ENCODE assay signal across 23 cellular contexts in genomic region chr3:173945801-173946200, GRCh38.
"Had no signal": no experiment of that assay in that cellular context is flagged by ENCODE, and none has a peak within 500 bp of the region (broad histone marks: within the 10 kb centered on the region; RNA-seq: fewer than 3 reads in every experiment).

No MANE protein-coding gene starts in this region.

- DNase-seq: activated CD4-positive, alpha-beta T cell treated with anti-CD3 and anti-CD28 coated beads for 4 hours; activated CD4-positive, alpha-beta T cell treated with anti-CD3 and anti-CD28 coated beads, Interleukin-2, amount 50 U/mL, for 4 hours; activated gamma-delta T cell; activated naive CD4-positive, alpha-beta T cell treated with anti-CD3 and anti-CD28 coated beads, Interleukin-2, amount 10 ng/mL, durations not matched to agents 7 days and 5 days; activated naive CD8-positive, alpha-beta T cell treated with anti-CD3 and anti-CD28 coated beads, Interleukin-2, amount 10 ng/mL, durations not matched to agents 7 days and 5 days; activated T-cell treated with anti-CD3 and anti-CD28 coated beads for 4 hours; hippocampal formation; left colon; mammary epithelial cell; ovary; retina; stimulated activated CD4-positive, alpha-beta T cell treated with anti-CD3 and anti-CD28 coated beads, Interleukin-12 subunit alpha, Interleukin-12 subunit beta, amount 100 ng/mL, for 4 hours; stimulated activated CD4-positive, alpha-beta T cell treated with anti-CD3 and anti-CD28 coated beads, Interleukin-4, amount 100 ng/mL, for 1 hour; T-helper 9 cell; uterus had no signal

- H3K4me1 Mint-ChIP-seq: activated naive CD4-positive, alpha-beta T cell treated with anti-CD3 and anti-CD28 coated beads, Interleukin-2, amount 10 ng/mL, durations not matched to agents 7 days and 5 days; activated naive CD8-positive, alpha-beta T cell treated with anti-CD3 and anti-CD28 coated beads, Interleukin-2, amount 10 ng/mL, durations not matched to agents 7 days and 5 days; nephron; stimulated activated effector memory CD8-positive, alpha-beta T cell treated with anti-CD3 and anti-CD28 coated beads, Interleukin-12 subunit alpha, Interleukin-12 subunit beta, amount 100 ng/mL, for 72 hours had no signal

- H3K4me3 Mint-ChIP-seq: activated naive CD4-positive, alpha-beta T cell treated with anti-CD3 and anti-CD28 coated beads, Interleukin-2, amount 10 ng/mL, durations not matched to agents 7 days and 5 days; activated naive CD8-positive, alpha-beta T cell treated with anti-CD3 and anti-CD28 coated beads, Interleukin-2, amount 10 ng/mL, durations not matched to agents 7 days and 5 days; nephron; stimulated activated effector memory CD8-positive, alpha-beta T cell treated with anti-CD3 and anti-CD28 coated beads, Interleukin-12 subunit alpha, Interleukin-12 subunit beta, amount 100 ng/mL, for 72 hours; stimulated activated naive CD8-positive, alpha-beta T cell treated with anti-CD3 and anti-CD28 coated beads, Interleukin-15, Interleukin-2, amounts not matched to agents 100 ng/mL and 50 ng/mL, for 24 hours; type B pancreatic cell had no signal

- H3K27ac Mint-ChIP-seq: activated naive CD4-positive, alpha-beta T cell treated with anti-CD3 and anti-CD28 coated beads, Interleukin-2, amount 10 ng/mL, durations not matched to agents 7 days and 5 days; activated naive CD8-positive, alpha-beta T cell treated with anti-CD3 and anti-CD28 coated beads, Interleukin-2, amount 10 ng/mL, durations not matched to agents 7 days and 5 days; nephron; progenitor cell of endocrine pancreas; stimulated activated effector memory CD8-positive, alpha-beta T cell treated with anti-CD3 and anti-CD28 coated beads, Interleukin-12 subunit alpha, Interleukin-12 subunit beta, amount 100 ng/mL, for 72 hours; stimulated activated naive CD8-positive, alpha-beta T cell treated with anti-CD3 and anti-CD28 coated beads, Interleukin-15, Interleukin-2, amounts not matched to agents 100 ng/mL and 50 ng/mL, for 24 hours; type B pancreatic cell had no signal

- H3K9me3 Mint-ChIP-seq: activated naive CD4-positive, alpha-beta T cell treated with anti-CD3 and anti-CD28 coated beads, Interleukin-2, amount 10 ng/mL, durations not matched to agents 7 days and 5 days; activated naive CD8-positive, alpha-beta T cell treated with anti-CD3 and anti-CD28 coated beads, Interleukin-2, amount 10 ng/mL, durations not matched to agents 7 days and 5 days; brain; nephron; stimulated activated naive CD8-positive, alpha-beta T cell treated with anti-CD3 and anti-CD28 coated beads, Interleukin-15, Interleukin-2, amounts not matched to agents 100 ng/mL and 50 ng/mL, for 24 hours; type B pancreatic cell had no signal

- H3K36me3 Mint-ChIP-seq: activated naive CD4-positive, alpha-beta T cell treated with anti-CD3 and anti-CD28 coated beads, Interleukin-2, amount 10 ng/mL, durations not matched to agents 7 days and 5 days; activated naive CD8-positive, alpha-beta T cell treated with anti-CD3 and anti-CD28 coated beads, Interleukin-2, amount 10 ng/mL, durations not matched to agents 7 days and 5 days; brain; stimulated activated effector memory CD8-positive, alpha-beta T cell treated with anti-CD3 and anti-CD28 coated beads, Interleukin-12 subunit alpha, Interleukin-12 subunit beta, amount 100 ng/mL, for 72 hours; type B pancreatic cell had no signal

- H3K27me3 Mint-ChIP-seq: activated naive CD4-positive, alpha-beta T cell treated with anti-CD3 and anti-CD28 coated beads, Interleukin-2, amount 10 ng/mL, durations not matched to agents 7 days and 5 days; activated naive CD8-positive, alpha-beta T cell treated with anti-CD3 and anti-CD28 coated beads, Interleukin-2, amount 10 ng/mL, durations not matched to agents 7 days and 5 days; brain; stimulated activated naive CD8-positive, alpha-beta T cell treated with anti-CD3 and anti-CD28 coated beads, Interleukin-15, Interleukin-2, amounts not matched to agents 100 ng/mL and 50 ng/mL, for 24 hours; type B pancreatic cell had no signal

- ATAC-seq: gastroesophageal sphincter; left colon; sciatic nerve; stimulated activated effector memory CD8-positive, alpha-beta T cell treated with anti-CD3 and anti-CD28 coated beads, Interleukin-12 subunit alpha, Interleukin-12 subunit beta, amount 100 ng/mL, for 72 hours had no signal
